ENCODE assay signal across 28 cellular contexts in genomic region chr20:53298260-53298659, GRCh38.
"Had no signal": no experiment of that assay in that cellular context is flagged by ENCODE, and none has a peak within 500 bp of the region (broad histone marks: within the 10 kb centered on the region; RNA-seq: fewer than 3 reads in every experiment).

No MANE protein-coding gene starts in this region.

- H3K36me3 Mint-ChIP-seq: activated naive CD4-positive, alpha-beta T cell treated with anti-CD3 and anti-CD28 coated beads, Interleukin-2, amount 10 ng/mL, durations not matched to agents 7 days and 5 days; activated naive CD8-positive, alpha-beta T cell treated with anti-CD3 and anti-CD28 coated beads, Interleukin-2, amount 10 ng/mL, durations not matched to agents 7 days and 5 days had no signal

- H3K27me3 ChIP-seq: brain microvascular endothelial cell had no signal

- DNase-seq: activated CD4-positive, alpha-beta memory T cell treated with anti-CD3 and anti-CD28 coated beads, Interleukin-2, amount 10 ng/mL, durations not matched to agents 7 days and 5 days; activated CD4-positive, alpha-beta T cell treated with anti-CD3 and anti-CD28 coated beads for 36 hours; activated CD4-positive, alpha-beta T cell treated with anti-CD3 and anti-CD28 coated beads, Interleukin-2, amount 10 ng/mL, durations not matched to agents 24 days and 14 days; activated CD4-positive, alpha-beta T cell treated with anti-CD3 and anti-CD28 coated beads, Interleukin-2, amount 50 U/mL, for 4 hours; activated CD4-positive, CD25-positive, alpha-beta regulatory T cell; activated CD4-positive, CD25-positive, alpha-beta regulatory T cell treated with anti-CD3 and anti-CD28 coated beads, Interleukin-2, amount 50 U/mL, for 72 hours; activated CD8-positive, alpha-beta memory T cell treated with anti-CD3 and anti-CD28 coated beads, Interleukin-2, amount 50 U/mL, for 48 hours; activated gamma-delta T cell; activated naive CD4-positive, alpha-beta T cell; activated naive CD4-positive, alpha-beta T cell treated with anti-CD3 and anti-CD28 coated beads, Interleukin-2, amount 10 ng/mL, durations not matched to agents 7 days and 5 days; activated naive CD8-positive, alpha-beta T cell treated with anti-CD3 and anti-CD28 coated beads, Interleukin-2, amount 10 ng/mL, durations not matched to agents 7 days and 5 days; activated T-cell treated with anti-CD3 and anti-CD28 coated beads for 4 hours; activated T-cell treated with anti-CD3 and anti-CD28 coated beads, Interleukin-2, amount 50 U/mL, for 24 hours; activated T-cell treated with anti-CD3 and anti-CD28 coated beads, Interleukin-2, amount 50 U/mL, for 72 hours; brain microvascular endothelial cell; dorsolateral prefrontal cortex; effector memory CD4-positive, alpha-beta T cell; endodermal cell; foreskin fibroblast; head of caudate nucleus; T-helper 1 cell; T-helper 17 cell had no signal

- H3K4me3 ChIP-seq: coronary artery, dorsolateral prefrontal cortex had no signal

- H3K27ac Mint-ChIP-seq: activated CD4-positive, alpha-beta memory T cell treated with anti-CD3 and anti-CD28 coated beads, Interleukin-2, amount 10 ng/mL, durations not matched to agents 7 days and 5 days; activated CD4-positive, alpha-beta T cell treated with anti-CD3 and anti-CD28 coated beads for 36 hours; activated CD4-positive, alpha-beta T cell treated with anti-CD3 and anti-CD28 coated beads, Interleukin-2, amount 10 ng/mL, durations not matched to agents 24 days and 14 days; activated naive CD4-positive, alpha-beta T cell treated with anti-CD3 and anti-CD28 coated beads, Interleukin-2, amount 10 ng/mL, durations not matched to agents 7 days and 5 days; activated naive CD8-positive, alpha-beta T cell treated with anti-CD3 and anti-CD28 coated beads, Interleukin-2, amount 10 ng/mL, durations not matched to agents 7 days and 5 days; activated T-cell treated with anti-CD3 and anti-CD28 coated beads, Interleukin-2, amount 50 U/mL, for 24 hours; activated T-cell treated with anti-CD3 and anti-CD28 coated beads, Interleukin-2, amount 50 U/mL, for 72 hours; dendritic cell treated with granulocyte-macrophage colony-stimulating factor and Interleukin-4, amounts not matched to agents 40 ng/mL and 50 ng/mL, for 4 days; endodermal cell; T-helper 17 cell; T-helper 2 cell treated with Interferon-gamma antibody and Interleukin-4, amounts not matched to agents 5 μg/mL and 100 μg/mL, for 36 hours had no signal

- ATAC-seq: activated CD4-positive, alpha-beta T cell treated with anti-CD3 and anti-CD28 coated beads for 36 hours; activated naive CD4-positive, alpha-beta T cell treated with anti-CD3 and anti-CD28 coated beads, Interleukin-2, amount 50 U/mL, for 72 hours; activated T-cell treated with anti-CD3 and anti-CD28 coated beads, Interleukin-2, amount 50 U/mL, for 72 hours; esophagus mucosa; T-helper 17 cell had no signal

- H3K4me1 Mint-ChIP-seq: activated CD4-positive, alpha-beta memory T cell treated with anti-CD3 and anti-CD28 coated beads, Interleukin-2, amount 10 ng/mL, durations not matched to agents 7 days and 5 days; activated CD4-positive, alpha-beta T cell treated with anti-CD3 and anti-CD28 coated beads for 36 hours; activated CD4-positive, alpha-beta T cell treated with anti-CD3 and anti-CD28 coated beads, Interleukin-2, amount 10 ng/mL, durations not matched to agents 24 days and 14 days; activated naive CD4-positive, alpha-beta T cell treated with anti-CD3 and anti-CD28 coated beads, Interleukin-2, amount 10 ng/mL, durations not matched to agents 7 days and 5 days; activated naive CD8-positive, alpha-beta T cell treated with anti-CD3 and anti-CD28 coated beads, Interleukin-2, amount 10 ng/mL, durations not matched to agents 7 days and 5 days; central memory CD8-positive, alpha-beta T cell; endodermal cell had no signal

- H3K27me3 Mint-ChIP-seq: activated CD4-positive, alpha-beta T cell treated with anti-CD3 and anti-CD28 coated beads for 36 hours; activated CD4-positive, alpha-beta T cell treated with anti-CD3 and anti-CD28 coated beads, Interleukin-2, amount 10 ng/mL, durations not matched to agents 24 days and 14 days; activated naive CD4-positive, alpha-beta T cell treated with anti-CD3 and anti-CD28 coated beads, Interleukin-2, amount 10 ng/mL, durations not matched to agents 7 days and 5 days had no signal

- H3K36me3 ChIP-seq: brain microvascular endothelial cell had no signal

- H3K9me3 Mint-ChIP-seq: activated CD4-positive, alpha-beta memory T cell treated with anti-CD3 and anti-CD28 coated beads, Interleukin-2, amount 10 ng/mL, durations not matched to agents 7 days and 5 days; activated CD4-positive, alpha-beta T cell treated with anti-CD3 and anti-CD28 coated beads, Interleukin-2, amount 10 ng/mL, durations not matched to agents 24 days and 14 days; activated naive CD4-positive, alpha-beta T cell treated with anti-CD3 and anti-CD28 coated beads, Interleukin-2, amount 10 ng/mL, durations not matched to agents 7 days and 5 days; activated naive CD4-positive, alpha-beta T cell treated with anti-CD3 and anti-CD28 coated beads, Interleukin-2, amount 50 U/mL, for 72 hours; activated naive CD8-positive, alpha-beta T cell treated with anti-CD3 and anti-CD28 coated beads, Interleukin-2, amount 10 ng/mL, durations not matched to agents 7 days and 5 days; activated T-cell treated with anti-CD3 and anti-CD28 coated beads, Interleukin-2, amount 50 U/mL, for 24 hours; activated T-cell treated with anti-CD3 and anti-CD28 coated beads, Interleukin-2, amount 50 U/mL, for 72 hours; central memory CD8-positive, alpha-beta T cell; dendritic cell treated with granulocyte-macrophage colony-stimulating factor and Interleukin-4, amounts not matched to agents 40 ng/mL and 50 ng/mL, for 4 days; endodermal cell; T-helper 2 cell treated with Interferon-gamma antibody and Interleukin-4, amounts not matched to agents 5 μg/mL and 100 μg/mL, for 36 hours had no signal

- H3K4me3 Mint-ChIP-seq: activated CD4-positive, alpha-beta memory T cell treated with anti-CD3 and anti-CD28 coated beads, Interleukin-2, amount 10 ng/mL, durations not matched to agents 7 days and 5 days; activated CD4-positive, alpha-beta T cell treated with anti-CD3 and anti-CD28 coated beads for 36 hours; activated CD4-positive, alpha-beta T cell treated with anti-CD3 and anti-CD28 coated beads, Interleukin-2, amount 10 ng/mL, durations not matched to agents 24 days and 14 days; activated naive CD4-positive, alpha-beta T cell treated with anti-CD3 and anti-CD28 coated beads, Interleukin-2, amount 10 ng/mL, durations not matched to agents 7 days and 5 days; activated naive CD8-positive, alpha-beta T cell treated with anti-CD3 and anti-CD28 coated beads, Interleukin-2, amount 10 ng/mL, durations not matched to agents 7 days and 5 days; activated T-cell treated with anti-CD3 and anti-CD28 coated beads, Interleukin-2, amount 50 U/mL, for 24 hours; activated T-cell treated with anti-CD3 and anti-CD28 coated beads, Interleukin-2, amount 50 U/mL, for 72 hours; central memory CD8-positive, alpha-beta T cell; dendritic cell treated with granulocyte-macrophage colony-stimulating factor and Interleukin-4, amounts not matched to agents 40 ng/mL and 50 ng/mL, for 4 days; endodermal cell; T-helper 17 cell; T-helper 2 cell treated with Interferon-gamma antibody and Interleukin-4, amounts not matched to agents 5 μg/mL and 100 μg/mL, for 36 hours had no signal

- H3K27ac ChIP-seq: brain microvascular endothelial cell, coronary artery, dorsolateral prefrontal cortex had no signal
